In the genomic region with DNA sequence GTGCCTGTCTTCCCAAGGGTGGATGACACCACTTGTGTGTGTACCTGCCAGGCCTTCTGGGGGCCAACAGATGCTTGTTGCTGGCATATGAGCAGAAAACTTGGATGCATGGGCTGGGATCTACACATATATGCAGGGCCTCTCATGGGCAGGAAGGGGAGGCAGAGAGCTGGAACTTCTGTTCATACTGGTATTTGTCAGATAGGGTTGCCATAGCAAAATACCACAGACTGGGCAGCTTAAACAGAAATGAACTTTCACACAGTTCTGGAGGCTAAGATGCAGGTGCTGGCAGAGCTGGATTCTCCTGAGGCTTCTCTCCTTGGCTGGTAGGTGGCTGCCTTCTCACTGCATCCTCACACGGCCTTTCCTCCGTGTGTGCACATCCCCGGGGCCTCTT, we compare ENCODE assay signal across 21 cellular contexts.
A peak's percentile ranks its signal among the peaks of the same experiment; 100 is the strongest.
DNase-seq lines count a peak whose midpoint lies in the region; ATAC-seq and TF ChIP-seq lines count a peak whose summit lies in the region.
"Had no signal": no experiment of that assay in that cellular context is flagged by ENCODE, and none has a peak within 500 bp of the region (broad histone marks: within the 10 kb centered on the region; RNA-seq: fewer than 3 reads in every experiment).

No MANE protein-coding gene starts in this region.

- no peaks in the 10 kb centered on the region for H3K4me1 Mint-ChIP-seq in activated CD4-positive, alpha-beta memory T cell treated with anti-CD3 and anti-CD28 coated beads, Interleukin-2, amount 10 ng/mL, durations not matched to agents 7 days and 5 days
- H3K4me1 Mint-ChIP-seq: CD4-positive, CD25-positive, alpha-beta regulatory T cell had no signal

- no peak for DNase-seq in Right ventricle myocardium inferior (ENCODE audit: missing footprints)
- no peak for DNase-seq in right atrium auricular region (ENCODE audit: low spot score)
- DNase-seq in RPMI8226: peak; percentile 11
- DNase-seq in left cardiac atrium: no peak
- no peak for DNase-seq in NCI-H1048 (lab: John Stamatoyannopoulos, UW)
- DNase-seq in activated CD4-positive, alpha-beta memory T cell treated with anti-CD3 and anti-CD28 coated beads, Interleukin-2, amount 10 ng/mL, durations not matched to agents 7 days and 5 days: no peak
- no peak for DNase-seq in NCI-H1694 (lab: John Stamatoyannopoulos, UW)
- DNase-seq: activated CD4-positive, alpha-beta T cell treated with anti-CD3 and anti-CD28 coated beads, Interleukin-2, amount 50 U/mL, for 48 hours; activated naive CD4-positive, alpha-beta T cell treated with anti-CD3 and anti-CD28 coated beads for 36 hours; CD4-positive, CD25-positive, alpha-beta regulatory T cell; cortex of kidney; DMS53; foreskin fibroblast; IMR-90; left lung; NCI-H2171; NCI-H82; stimulated activated naive CD4-positive, alpha-beta T cell; transverse colon had no signal

- POLR2A ChIA-PET in activated CD4-positive, alpha-beta memory T cell treated with anti-CD3 and anti-CD28 coated beads, Interleukin-2, amount 10 ng/mL, durations not matched to agents 7 days and 5 days (lab: Charles Lee): no interaction called here

- peak overlapping the region in 1 of 2 donors; percentile 79 for H3K27ac ChIP-seq in right atrium auricular region
- H3K27ac ChIP-seq in stomach smooth muscle (ENCODE audit: low read length): peak overlapping the region; percentile 41
- H3K27ac ChIP-seq: ascending aorta, left lung, transverse colon had no signal

- H3K27ac Mint-ChIP-seq in activated CD4-positive, alpha-beta memory T cell treated with anti-CD3 and anti-CD28 coated beads, Interleukin-2, amount 10 ng/mL, durations not matched to agents 7 days and 5 days: no peak overlapping the region
- H3K27ac Mint-ChIP-seq: activated naive CD4-positive, alpha-beta T cell treated with anti-CD3 and anti-CD28 coated beads for 36 hours; CD4-positive, CD25-positive, alpha-beta regulatory T cell had no signal

- H3K4me3 ChIP-seq in right atrium auricular region (no peak overlapping the region), stomach smooth muscle (ENCODE audit: low read length in 2 of 2) (no peak overlapping the region)
- H3K4me3 ChIP-seq: ascending aorta, left lung, transverse colon had no signal

- H3K36me3 ChIP-seq in right atrium auricular region (no peaks in the 10 kb centered on the region), stomach smooth muscle (ENCODE audit: control insufficient read depth in 2 of 2, insufficient read depth in 2 of 2, low read length in 2 of 2) (no peaks in the 10 kb centered on the region)
- H3K36me3 ChIP-seq: ascending aorta, left lung, transverse colon had no signal

- ATAC-seq in Right ventricle myocardium inferior (peak; percentile 85), left cardiac atrium (peak; percentile 82 to 84)
- ATAC-seq: left lung had no signal

- H3K9ac ChIP-seq in stomach smooth muscle (ENCODE audit: low read length in 2 of 2): no peak overlapping the region

- H3K4me1 ChIP-seq in right atrium auricular region (no peaks in the 10 kb centered on the region), stomach smooth muscle (ENCODE audit: control insufficient read depth, insufficient read depth, low read length) (peaks cover 11% of the 10 kb centered on the region)
- H3K4me1 ChIP-seq: ascending aorta, left lung, transverse colon had no signal

- H3K27me3 ChIP-seq in right atrium auricular region (no peaks in the 10 kb centered on the region), stomach smooth muscle (ENCODE audit: control insufficient read depth in 1 of 2, insufficient read depth in 2 of 2, low read length in 2 of 2) (no peaks in the 10 kb centered on the region)
- H3K27me3 ChIP-seq: ascending aorta, left lung, transverse colon had no signal

- H3K36me3 Mint-ChIP-seq in activated CD4-positive, alpha-beta memory T cell treated with anti-CD3 and anti-CD28 coated beads, Interleukin-2, amount 10 ng/mL, durations not matched to agents 7 days and 5 days (ENCODE audit: low read depth): no peaks in the 10 kb centered on the region
- H3K36me3 Mint-ChIP-seq: CD4-positive, CD25-positive, alpha-beta regulatory T cell had no signal

- CTCF ChIA-PET in activated CD4-positive, alpha-beta memory T cell treated with anti-CD3 and anti-CD28 coated beads, Interleukin-2, amount 10 ng/mL, durations not matched to agents 7 days and 5 days (lab: Charles Lee): no interaction called here

- intact Hi-C loops in Right ventricle myocardium inferior (cut with DNase I) (loop anchor here (5.0 kb wide), 2 partner anchors 39 to 74 kb away; no protein-coding TSS in a partner anchor), left cardiac atrium (cut with DNase I) (no loop called here)

- peak in 1 of 2 donors; percentile 42 for TF ChIP-seq CTCF in right atrium auricular region (IDR thresholded peaks at IDR 0.05)

- H3K9me3 Mint-ChIP-seq in activated CD4-positive, alpha-beta memory T cell treated with anti-CD3 and anti-CD28 coated beads, Interleukin-2, amount 10 ng/mL, durations not matched to agents 7 days and 5 days: no peaks in the 10 kb centered on the region
- H3K9me3 Mint-ChIP-seq: activated naive CD4-positive, alpha-beta T cell treated with anti-CD3 and anti-CD28 coated beads for 36 hours had no signal

- no peaks in the 10 kb centered on the region for H3K9me3 ChIP-seq in right atrium auricular region
- H3K9me3 ChIP-seq in stomach smooth muscle (ENCODE audit: control insufficient read depth in 2 of 2, low read length in 2 of 2): no peaks in the 10 kb centered on the region
- H3K9me3 ChIP-seq: ascending aorta, left lung, transverse colon had no signal

- no peaks in the 10 kb centered on the region for H3K27me3 Mint-ChIP-seq in activated CD4-positive, alpha-beta memory T cell treated with anti-CD3 and anti-CD28 coated beads, Interleukin-2, amount 10 ng/mL, durations not matched to agents 7 days and 5 days

- H3K4me3 Mint-ChIP-seq in activated CD4-positive, alpha-beta memory T cell treated with anti-CD3 and anti-CD28 coated beads, Interleukin-2, amount 10 ng/mL, durations not matched to agents 7 days and 5 days: no peak overlapping the region
- H3K4me3 Mint-ChIP-seq: activated naive CD4-positive, alpha-beta T cell treated with anti-CD3 and anti-CD28 coated beads for 36 hours; CD4-positive, CD25-positive, alpha-beta regulatory T cell had no signal
